19 cellular contexts compared by ENCODE assay signal in the genomic region with DNA sequence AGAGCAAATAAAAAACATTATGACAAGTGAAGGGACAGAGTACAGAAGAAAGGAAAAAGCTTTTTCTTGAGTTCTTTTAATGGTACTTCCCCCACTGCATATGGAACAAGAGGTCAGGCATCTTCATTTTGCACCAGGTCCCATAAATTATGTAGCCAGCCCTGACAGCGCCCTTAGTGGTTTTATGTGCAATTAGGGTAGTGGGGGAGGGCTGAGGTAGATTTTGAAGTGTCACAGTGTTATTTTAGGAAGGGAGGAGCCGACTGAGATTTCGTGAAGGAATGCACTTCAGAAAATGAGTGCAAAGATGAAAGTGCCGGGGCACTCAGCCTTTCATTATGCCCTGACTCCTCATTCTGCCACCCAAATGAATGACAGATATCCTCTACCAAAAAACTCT. TPM values are rescaled to one million over a fixed set of nuclear protein-coding genes. Genes with fewer than 3 reads are reported as not detected.
A peak's percentile ranks its signal among the peaks of the same experiment; 100 is the strongest.
DNase-seq lines count a peak whose midpoint lies in the region; ATAC-seq, FAIRE-seq and TF ChIP-seq lines count a peak whose summit lies in the region.
"Had no signal": no experiment of that assay in that cellular context is flagged by ENCODE, and none has a peak within 500 bp of the region (broad histone marks: within the 10 kb centered on the region; RNA-seq: fewer than 3 reads in every experiment).

No MANE protein-coding gene starts in this region.

- no peak overlapping the region for H3K27ac ChIP-seq in HEK293 (ENCODE audit: extremely low read depth, low read depth, low read length)
- H3K27ac ChIP-seq in PC-3 (ENCODE audit: low read length) = no peak overlapping the region
- no peak overlapping the region for H3K27ac ChIP-seq in lower lobe of right lung
- H3K27ac ChIP-seq in thyroid gland = peak overlapping the region in 2 of 3 donors; percentile 36 to 43
- H3K27ac ChIP-seq in small intestine (ENCODE audit: low read depth in 1 of 2, low read length in 1 of 2) = no peak overlapping the region
- H3K27ac ChIP-seq in esophagus squamous epithelium = no peak overlapping the region
- H3K27ac ChIP-seq: colonic mucosa, ovary had no signal

- FAIRE-seq in small intestine (lab: Jason Lieb, UNC) = no peak

- no peak overlapping the region for H3K27ac Mint-ChIP-seq in activated naive CD4-positive, alpha-beta T cell treated with anti-CD3 and anti-CD28 coated beads for 36 hours
- H3K27ac Mint-ChIP-seq: B cell had no signal

- H3K4me1 Mint-ChIP-seq in activated naive CD4-positive, alpha-beta T cell treated with anti-CD3 and anti-CD28 coated beads for 36 hours (ENCODE audit: low read depth) = no peaks in the 10 kb centered on the region
- H3K4me1 Mint-ChIP-seq: B cell had no signal

- H3K27me3 Mint-ChIP-seq in activated naive CD4-positive, alpha-beta T cell treated with anti-CD3 and anti-CD28 coated beads for 36 hours (ENCODE audit: low read depth) = no peaks in the 10 kb centered on the region
- H3K27me3 Mint-ChIP-seq: B cell had no signal

- no peaks in the 10 kb centered on the region for H4K20me1 ChIP-seq in PC-3 (ENCODE audit: low read length)

- H3K4me3 ChIP-seq in HEK293 (ENCODE audit: low read depth, low read length) = no peak overlapping the region
- no peak overlapping the region for H3K4me3 ChIP-seq in PC-3 (ENCODE audit: low read length)
- H3K4me3 ChIP-seq in lower lobe of right lung = no peak overlapping the region
- H3K4me3 ChIP-seq in thyroid gland (replicated peaks in 1 of 3) = no peak overlapping the region
- no peak overlapping the region for H3K4me3 ChIP-seq in small intestine (ENCODE audit: low read depth in 1 of 2, low read length in 2 of 2)
- H3K4me3 ChIP-seq in esophagus squamous epithelium = no peak overlapping the region
- H3K4me3 ChIP-seq: colonic mucosa, MG63, ovary had no signal

- WGBS in thyroid gland, 2 donors = 8 to 19% methylated on average over 4 of the region's 4 CpGs
- 27 to 33% (median 31%) methylated on average over 4 of the region's 4 CpGs for WGBS in small intestine, 3 donors
- 39 to 48% methylated on average over 4 of the region's 4 CpGs for WGBS in esophagus squamous epithelium, 2 donors

- TF ChIP-seq POLR2A in thyroid gland (IDR thresholded peaks at IDR 0.05) (no peak), esophagus squamous epithelium (IDR thresholded peaks at IDR 0.05) (no peak)

- H3F3A ChIP-seq in PC-3 (ENCODE audit: low read length, unreplicated experiment) = no peaks in the 10 kb centered on the region

- DNase-seq in PC-3 (no peak), lower lobe of right lung (no peak), thyroid gland (peak; percentile 66 to 68), small intestine (no peak), esophagus squamous epithelium (lab: John Stamatoyannopoulos, UW) (no peak)
- no peak for DNase-seq in activated naive CD4-positive, alpha-beta T cell treated with anti-CD3 and anti-CD28 coated beads for 36 hours
- DNase-seq: activated CD4-positive, alpha-beta T cell treated with anti-CD3 and anti-CD28 coated beads, Interleukin-2, amount 50 U/mL, for 1 hour; activated naive CD4-positive, alpha-beta T cell treated with Interleukin-2 at 50 U/mL for 16 hours; colonic mucosa; COR-L47; left cardiac atrium; MG63; NCI-H2029; NK-92 treated with Interleukin-12 subunit alpha and Interleukin-12 subunit beta, amount 100 ng/mL, for 24 hours; ovary; stimulated activated CD4-positive, alpha-beta T cell treated with anti-CD3 and anti-CD28 coated beads, Interleukin-4, amount 100 ng/mL, for 24 hours had no signal

- H3K9me3 Mint-ChIP-seq in activated naive CD4-positive, alpha-beta T cell treated with anti-CD3 and anti-CD28 coated beads for 36 hours = no peaks in the 10 kb centered on the region

- no peaks in the 10 kb centered on the region for H3K9me2 ChIP-seq in PC-3 (replicated peaks; ENCODE audit: low read length)

- no peaks in the 10 kb centered on the region for H3K36me3 Mint-ChIP-seq in activated naive CD4-positive, alpha-beta T cell treated with anti-CD3 and anti-CD28 coated beads for 36 hours (ENCODE audit: low read depth)

- intact Hi-C loops in PC-3 (cut with micrococcal nuclease) = no loop called here
- intact Hi-C loops in lower lobe of right lung (cut with DNase I) = no loop called here
- intact Hi-C loops in thyroid gland (cut with DNase I) = no loop called here
- intact Hi-C loops in activated naive CD4-positive, alpha-beta T cell treated with anti-CD3 and anti-CD28 coated beads for 36 hours (cut with micrococcal nuclease) = no loop called here
- intact Hi-C loops in esophagus squamous epithelium (cut with DNase I) = no loop called here

- 0 out of 2 replicates have a peak overlapping the region, but pooled peaks have one; percentile 18 for H2AFZ ChIP-seq in PC-3 (ENCODE audit: low read length)

- POLR2A ChIA-PET in HEK293 (lab: Yijun Ruan, JAX) (no interaction called here), PC-3 (lab: Charles Lee; ENCODE audit: unreplicated experiment) (no interaction called here)

- H3K9me3 ChIP-seq in HEK293 (ENCODE audit: control insufficient read depth, insufficient read depth, low read depth, low read length) (no peaks in the 10 kb centered on the region), PC-3 (ENCODE audit: low read length) (no peaks in the 10 kb centered on the region), lower lobe of right lung (no peaks in the 10 kb centered on the region), thyroid gland (no peaks in the 10 kb centered on the region), small intestine (ENCODE audit: control insufficient read depth, low read depth) (no peaks in the 10 kb centered on the region), esophagus squamous epithelium (no peaks in the 10 kb centered on the region)
- H3K9me3 ChIP-seq: colonic mucosa, MG63, ovary had no signal

- H3K36me3 ChIP-seq in HEK293 (ENCODE audit: control insufficient read depth in 2 of 2, insufficient read depth in 1 of 2, low read length in 2 of 2) (no peaks in the 10 kb centered on the region), PC-3 (ENCODE audit: low read depth, low read length) (no peaks in the 10 kb centered on the region), lower lobe of right lung (no peaks in the 10 kb centered on the region), thyroid gland (no peaks in the 10 kb centered on the region), small intestine (ENCODE audit: control insufficient read depth in 2 of 2, insufficient read depth in 2 of 2, low read length in 2 of 2) (no peaks in the 10 kb centered on the region), esophagus squamous epithelium (no peaks in the 10 kb centered on the region)
- H3K36me3 ChIP-seq: colonic mucosa, MG63, ovary had no signal

- H3K4me1 ChIP-seq in HEK293 (ENCODE audit: control insufficient read depth, insufficient read depth, low read length) (peaks cover 13% of the 10 kb centered on the region), PC-3 (ENCODE audit: insufficient read depth, low read length) (no peaks in the 10 kb centered on the region), lower lobe of right lung (no peaks in the 10 kb centered on the region), thyroid gland (peaks cover 10 to 13% of the 10 kb centered on the region in 2 donors), small intestine (ENCODE audit: control insufficient read depth in 2 of 2, insufficient read depth in 1 of 2, low read depth in 1 of 2, low read length in 1 of 2) (no peaks in the 10 kb centered on the region), esophagus squamous epithelium (no peaks in the 10 kb centered on the region)
- H3K4me1 ChIP-seq: colonic mucosa had no signal

- CTCF ChIA-PET in HEK293 (lab: Yijun Ruan, JAX) (no interaction called here), PC-3 (lab: Charles Lee) (no interaction called here)
- CTCF ChIA-PET in activated naive CD4-positive, alpha-beta T cell treated with anti-CD3 and anti-CD28 coated beads for 36 hours (lab: Charles Lee) = no interaction called here

- H3K27me3 ChIP-seq in PC-3 (ENCODE audit: low read length) = no peaks in the 10 kb centered on the region
- no peaks in the 10 kb centered on the region for H3K27me3 ChIP-seq in lower lobe of right lung (ENCODE audit: low read depth)
- no peaks in the 10 kb centered on the region for H3K27me3 ChIP-seq in thyroid gland
- H3K27me3 ChIP-seq in small intestine (ENCODE audit: control insufficient read depth in 2 of 2, insufficient read depth in 2 of 2, low read length in 2 of 2) = no peaks in the 10 kb centered on the region
- no peaks in the 10 kb centered on the region for H3K27me3 ChIP-seq in esophagus squamous epithelium
- H3K27me3 ChIP-seq: colonic mucosa, MG63, ovary had no signal

- ATAC-seq in PC-3 (no peak), lower lobe of right lung (peak; percentile 67 to 72), GM19455 (IDR thresholded peaks at IDR 0.05; ENCODE audit: unreplicated experiment) (no peak)
- ATAC-seq: left cardiac atrium had no signal

- no peaks in the 10 kb centered on the region for H3K79me2 ChIP-seq in PC-3 (ENCODE audit: low read length)

- H3K4me3 Mint-ChIP-seq in activated naive CD4-positive, alpha-beta T cell treated with anti-CD3 and anti-CD28 coated beads for 36 hours = no peak overlapping the region
- H3K4me3 Mint-ChIP-seq: B cell had no signal

- H3K9ac ChIP-seq in PC-3 (ENCODE audit: low read length) = no peak overlapping the region

- no peak for TF ChIP-seq CTCF in HEK293 (tag by site-specific recombination; IDR thresholded peaks at IDR 0.05)
- no peak for TF ChIP-seq CTCF in PC-3 (conservative IDR thresholded peaks at IDR 0.05; ENCODE audit: low read depth, low read length)
- no peak for TF ChIP-seq CTCF in lower lobe of right lung (IDR thresholded peaks at IDR 0.05)
- TF ChIP-seq CTCF in thyroid gland (IDR thresholded peaks at IDR 0.05) = peak in 4 of 6 experiments; percentile 18 to 39 (median 27)
- TF ChIP-seq CTCF in esophagus squamous epithelium (IDR thresholded peaks at IDR 0.05) = no peak

- no TSS peak for BruUV-seq in PC-3 (replicated peaks; lab: Mats Ljungman, UMichigan)

- H3K4me2 ChIP-seq in PC-3 (ENCODE audit: low read length) = no peak overlapping the region

TF ChIP-seq in HEK293, 187 proteins besides CTCF, POLR2A, EP300 and RAD21 (continues in another document):
- TF ChIP-seq ZBTB1 (tag by site-specific recombination; IDR thresholded peaks at IDR 0.05) = no peak

RNA-seq across cellular contexts. Expression of a gene that starts 28.7 kb away (rescaled TPM):
- total RNA-seq in PC-3 (2014; rRNA removed) = 52.3 and 72.3 TPM in 2 replicates
- total RNA-seq in lower lobe of right lung = 51.5 TPM
- 10 to 100 TPM; 49.2 to 89.6 (median 71.0) TPM for total RNA-seq in thyroid gland
- 10 to 100 TPM; 10.3 to 22.5 (median 14.9) TPM for polyA plus RNA-seq in small intestine
- under 1 TPM; 0.05 to 0.27 TPM for total RNA-seq in activated naive CD4-positive, alpha-beta T cell treated with anti-CD3 and anti-CD28 coated beads for 36 hours
- total RNA-seq in esophagus squamous epithelium = 10 to 100 TPM; 21.0 to 29.8 (median 27.3) TPM
- total RNA-seq: B cell had no signal

Comparison
In these comparisons a context has a peak if more than half of its experiments do, and no peak if none do; other contexts are left out.
1. H3K27ac ChIP-seq: peak in thyroid gland (2 of 3); none in HEK293 (single experiment), PC-3 (single experiment), lower lobe of right lung (single experiment), small intestine (0 of 2) and esophagus squamous epithelium (0 of 4).
2. CTCF ChIP-seq: peak in thyroid gland (4 of 6); none in HEK293 (single experiment), PC-3 (single experiment), lower lobe of right lung (single experiment) and esophagus squamous epithelium (0 of 6).
3. ATAC-seq: peak in lower lobe of right lung (2 of 2); none in PC-3 (single experiment) and GM19455 (single experiment).
4. DNase-seq: peak in thyroid gland (2 of 2); none in PC-3 (single experiment), lower lobe of right lung (single experiment), small intestine (single experiment), activated naive CD4-positive, alpha-beta T cell treated with anti-CD3 and anti-CD28 coated beads for 36 hours (single experiment) and esophagus squamous epithelium (single experiment).
5. RNA of a gene that starts 28.7 kb away (total RNA-seq): 49.2 to 89.6 TPM in thyroid gland, 52.3 to 72.3 TPM in PC-3, 51.5 TPM in lower lobe of right lung (single experiment) and 21.0 to 29.8 TPM in esophagus squamous epithelium; 0.05 to 0.27 TPM in activated naive CD4-positive, alpha-beta T cell treated with anti-CD3 and anti-CD28 coated beads for 36 hours; every median in the first group is over 10 times any median in the second.